Comparison of ENCODE assay signal across 8 cellular contexts in genomic region chr14:67358914-67359313, GRCh38. TPM values are rescaled to one million over a fixed set of nuclear protein-coding genes. Genes with fewer than 3 reads are reported as not detected.
DNase-seq lines count a peak whose midpoint lies in the region; ATAC-seq lines count a peak whose summit lies in the region.

No MANE protein-coding gene starts in this region.

- ATAC-seq in stimulated activated naive CD8-positive, alpha-beta T cell treated with anti-CD3 and anti-CD28 coated beads, Interleukin-15, Interleukin-2, amounts not matched to agents 100 U/mL and 50 U/mL, for 24 hours: no peak
- ATAC-seq in activated CD8-positive, alpha-beta T cell treated with anti-CD3 and anti-CD28 coated beads, Interleukin-2, amount 10 ng/mL, durations not matched to agents 7 days and 5 days: no peak
- ATAC-seq in GM21423 (IDR thresholded peaks at IDR 0.05; ENCODE audit: unreplicated experiment): no peak
- ATAC-seq in HG03196 (IDR thresholded peaks at IDR 0.05; ENCODE audit: unreplicated experiment): no peak
- ATAC-seq in GM21526 (IDR thresholded peaks at IDR 0.05; ENCODE audit: low FRiP score, unreplicated experiment): no peak

- H3K27me3 Mint-ChIP-seq in stimulated activated naive CD8-positive, alpha-beta T cell treated with anti-CD3 and anti-CD28 coated beads, Interleukin-15, Interleukin-2, amounts not matched to agents 100 ng/mL and 50 ng/mL, for 24 hours: no peaks in the 10 kb centered on the region
- H3K27me3 Mint-ChIP-seq in activated CD8-positive, alpha-beta T cell treated with anti-CD3 and anti-CD28 coated beads, Interleukin-2, amount 10 ng/mL, durations not matched to agents 7 days and 5 days (ENCODE audit: low read depth): no peaks in the 10 kb centered on the region

- H3K27ac Mint-ChIP-seq in stimulated activated naive CD8-positive, alpha-beta T cell treated with anti-CD3 and anti-CD28 coated beads, Interleukin-15, Interleukin-2, amounts not matched to agents 100 ng/mL and 50 ng/mL, for 24 hours: peak overlapping the region; percentile 95
- peak overlapping the region; percentile 96 for H3K27ac Mint-ChIP-seq in activated CD8-positive, alpha-beta T cell treated with anti-CD3 and anti-CD28 coated beads, Interleukin-2, amount 10 ng/mL, durations not matched to agents 7 days and 5 days

- CTCF ChIA-PET in activated CD8-positive, alpha-beta T cell treated with anti-CD3 and anti-CD28 coated beads, Interleukin-2, amount 10 ng/mL, durations not matched to agents 7 days and 5 days (lab: Charles Lee): interaction anchor here (0.7 to 3.0 kb wide), 14 partner anchors 8 to 346 kb away, joined by 3 to 25 read pairs (median 4); partner anchors contain the start of gene PALS1

- peaks cover 52% of the 10 kb centered on the region for H3K4me1 Mint-ChIP-seq in stimulated activated naive CD8-positive, alpha-beta T cell treated with anti-CD3 and anti-CD28 coated beads, Interleukin-15, Interleukin-2, amounts not matched to agents 100 ng/mL and 50 ng/mL, for 24 hours (ENCODE audit: low read depth)
- peaks cover 43% of the 10 kb centered on the region for H3K4me1 Mint-ChIP-seq in activated CD8-positive, alpha-beta T cell treated with anti-CD3 and anti-CD28 coated beads, Interleukin-2, amount 10 ng/mL, durations not matched to agents 7 days and 5 days (ENCODE audit: low read depth)

- peaks cover 34% of the 10 kb centered on the region for H3K36me3 Mint-ChIP-seq in stimulated activated naive CD8-positive, alpha-beta T cell treated with anti-CD3 and anti-CD28 coated beads, Interleukin-15, Interleukin-2, amounts not matched to agents 100 ng/mL and 50 ng/mL, for 24 hours (ENCODE audit: low read depth)
- peaks cover 11% of the 10 kb centered on the region for H3K36me3 Mint-ChIP-seq in activated CD8-positive, alpha-beta T cell treated with anti-CD3 and anti-CD28 coated beads, Interleukin-2, amount 10 ng/mL, durations not matched to agents 7 days and 5 days (ENCODE audit: low read depth)

- no peak for DNase-seq in stimulated activated naive CD8-positive, alpha-beta T cell treated with anti-CD3 and anti-CD28 coated beads, Interleukin-15, Interleukin-2, amounts not matched to agents 100 U/mL and 50 U/mL, for 24 hours
- DNase-seq in activated CD8-positive, alpha-beta T cell treated with anti-CD3 and anti-CD28 coated beads, Interleukin-2, amount 10 ng/mL, durations not matched to agents 7 days and 5 days: no peak
- DNase-seq in iPS-NIHi11 (ENCODE audit: low spot score) (peak; percentile 29), substantia nigra (lab: John Stamatoyannopoulos, UW) (no peak)

- POLR2A ChIA-PET in activated CD8-positive, alpha-beta T cell treated with anti-CD3 and anti-CD28 coated beads, Interleukin-2, amount 10 ng/mL, durations not matched to agents 7 days and 5 days (lab: Charles Lee): interaction anchor here (0.8 to 2.6 kb wide), 3 partner anchors 10 to 194 kb away, joined by 3 to 14 read pairs (median 4); no protein-coding TSS in a partner anchor

- peak overlapping the region; percentile 96 for H3K4me3 Mint-ChIP-seq in stimulated activated naive CD8-positive, alpha-beta T cell treated with anti-CD3 and anti-CD28 coated beads, Interleukin-15, Interleukin-2, amounts not matched to agents 100 ng/mL and 50 ng/mL, for 24 hours
- peak overlapping the region; percentile 93 for H3K4me3 Mint-ChIP-seq in activated CD8-positive, alpha-beta T cell treated with anti-CD3 and anti-CD28 coated beads, Interleukin-2, amount 10 ng/mL, durations not matched to agents 7 days and 5 days

- H3K9me3 Mint-ChIP-seq in stimulated activated naive CD8-positive, alpha-beta T cell treated with anti-CD3 and anti-CD28 coated beads, Interleukin-15, Interleukin-2, amounts not matched to agents 100 ng/mL and 50 ng/mL, for 24 hours: no peaks in the 10 kb centered on the region
- no peaks in the 10 kb centered on the region for H3K9me3 Mint-ChIP-seq in activated CD8-positive, alpha-beta T cell treated with anti-CD3 and anti-CD28 coated beads, Interleukin-2, amount 10 ng/mL, durations not matched to agents 7 days and 5 days (ENCODE audit: insufficient read depth)

- peak overlapping the region; percentile 62 for H3K27ac ChIP-seq in substantia nigra (ENCODE audit: low read depth, low read length, poor library complexity, severe bottlenecking)

RNA-seq across cellular contexts. Expression of gene ATP6V1D, which starts 0.7 kb away (rescaled TPM):
- total RNA-seq in activated CD8-positive, alpha-beta T cell treated with anti-CD3 and anti-CD28 coated beads, Interleukin-2, amount 10 ng/mL, durations not matched to agents 7 days and 5 days: 10 to 100 TPM; 36.5 to 43.6 TPM

RNA-seq across cellular contexts. Expression of gene EIF2S1, which starts 1.2 kb away (rescaled TPM):
- total RNA-seq in activated CD8-positive, alpha-beta T cell treated with anti-CD3 and anti-CD28 coated beads, Interleukin-2, amount 10 ng/mL, durations not matched to agents 7 days and 5 days: 100 to 1,000 TPM; 136 to 150 TPM

RNA-seq across cellular contexts. Expression of gene PLEK2, which starts 53.1 kb away (rescaled TPM):
- total RNA-seq in activated CD8-positive, alpha-beta T cell treated with anti-CD3 and anti-CD28 coated beads, Interleukin-2, amount 10 ng/mL, durations not matched to agents 7 days and 5 days: not detected
